21 cellular contexts compared by ENCODE assay signal in the genomic region with DNA sequence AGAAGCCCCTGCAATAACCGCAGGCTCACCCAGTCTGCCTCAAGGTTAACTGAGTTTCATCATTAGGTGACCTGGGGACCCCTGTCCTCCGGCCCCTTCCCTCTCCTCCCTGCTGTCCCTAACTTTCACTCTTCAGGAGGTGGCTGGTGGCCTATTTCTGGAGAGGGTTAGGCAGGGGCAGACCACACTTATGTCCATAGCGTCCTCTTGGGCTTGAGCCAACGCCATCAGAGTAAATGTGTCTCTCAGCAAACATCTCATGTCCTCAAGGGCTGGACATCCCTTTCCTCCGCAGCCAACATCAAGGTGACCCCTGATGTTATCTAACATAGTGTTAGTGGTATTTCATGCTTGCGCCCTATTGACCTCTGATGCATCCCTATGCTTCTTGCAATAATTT.
"Had no signal": no experiment of that assay in that cellular context is flagged by ENCODE, and none has a peak within 500 bp of the region (broad histone marks: within the 10 kb centered on the region; RNA-seq: fewer than 3 reads in every experiment).

No MANE protein-coding gene starts in this region.

- H3K4me1 Mint-ChIP-seq: activated CD4-positive, alpha-beta memory T cell treated with anti-CD3 and anti-CD28 coated beads, Interleukin-2, amount 10 ng/mL, durations not matched to agents 7 days and 5 days; activated naive CD8-positive, alpha-beta T cell treated with anti-CD3 and anti-CD28 coated beads, Interleukin-2, amount 10 ng/mL, durations not matched to agents 7 days and 5 days had no signal

- H3K27me3 Mint-ChIP-seq: activated CD4-positive, alpha-beta memory T cell treated with anti-CD3 and anti-CD28 coated beads, Interleukin-2, amount 10 ng/mL, durations not matched to agents 7 days and 5 days had no signal

- H3K9me3 Mint-ChIP-seq: activated CD4-positive, alpha-beta memory T cell treated with anti-CD3 and anti-CD28 coated beads, Interleukin-2, amount 10 ng/mL, durations not matched to agents 7 days and 5 days; activated naive CD8-positive, alpha-beta T cell treated with anti-CD3 and anti-CD28 coated beads, Interleukin-2, amount 10 ng/mL, durations not matched to agents 7 days and 5 days; activated T-cell treated with anti-CD3 and anti-CD28 coated beads, Interleukin-2, amount 50 U/mL, for 24 hours; activated T-helper 2 cell treated with anti-CD3 and anti-CD28 coated beads, Interferon-gamma antibody, Interleukin-2, Interleukin-4, amounts not matched to agents 10 μg/mL and 5 μg/mL and 100 μg/mL, durations not matched to agents 14 hours and 24 hours and 36 hours; endodermal cell; naive thymus-derived CD4-positive, alpha-beta T cell; T-cell; WTC11 had no signal

- H3K36me3 Mint-ChIP-seq: activated naive CD8-positive, alpha-beta T cell treated with anti-CD3 and anti-CD28 coated beads, Interleukin-2, amount 10 ng/mL, durations not matched to agents 7 days and 5 days; naive thymus-derived CD4-positive, alpha-beta T cell; T-cell; WTC11 had no signal

- H2AFZ ChIP-seq: parathyroid adenoma had no signal

- H3K27ac ChIP-seq: cardiac muscle cell, epithelial cell of prostate, parathyroid adenoma, uterus had no signal

- H3K27me3 ChIP-seq: cardiac muscle cell, left lung, tibial nerve, uterus had no signal

- H3K9ac ChIP-seq: parathyroid adenoma had no signal

- DNase-seq: activated CD4-positive, alpha-beta memory T cell treated with anti-CD3 and anti-CD28 coated beads, Interleukin-2, amount 10 ng/mL, durations not matched to agents 7 days and 5 days; activated CD4-positive, alpha-beta T cell treated with anti-CD3 and anti-CD28 coated beads for 4 hours; activated naive CD4-positive, alpha-beta T cell treated with Interleukin-2 at 50 U/mL for 16 hours; activated naive CD8-positive, alpha-beta T cell treated with anti-CD3 and anti-CD28 coated beads, Interleukin-2, amount 10 ng/mL, durations not matched to agents 7 days and 5 days; activated T-cell treated with anti-CD3 and anti-CD28 coated beads, Interleukin-2, amount 50 U/mL, for 24 hours; foreskin fibroblast; mesenchymal stem cell; naive thymus-derived CD4-positive, alpha-beta T cell; stimulated activated CD4-positive, alpha-beta T cell treated with anti-CD3 and anti-CD28 coated beads, Interleukin-1b, Interleukin-23, amount 100 ng/mL, for 48 hours; stimulated activated CD8-positive, alpha-beta memory T cell treated with anti-CD3 and anti-CD28 coated beads, Interleukin-4, amount 100 ng/mL, for 48 hours; uterus had no signal

- H3K79me2 ChIP-seq: parathyroid adenoma had no signal

- H3K36me3 ChIP-seq: cardiac muscle cell, left lung, tibial nerve, uterus had no signal

- H3K9me3 ChIP-seq: left lung, mucosa of descending colon, tibial nerve, uterus had no signal

- H3K4me3 Mint-ChIP-seq: activated CD4-positive, alpha-beta memory T cell treated with anti-CD3 and anti-CD28 coated beads, Interleukin-2, amount 10 ng/mL, durations not matched to agents 7 days and 5 days; activated naive CD8-positive, alpha-beta T cell treated with anti-CD3 and anti-CD28 coated beads, Interleukin-2, amount 10 ng/mL, durations not matched to agents 7 days and 5 days; activated T-cell treated with anti-CD3 and anti-CD28 coated beads, Interleukin-2, amount 50 U/mL, for 24 hours; endodermal cell; naive thymus-derived CD4-positive, alpha-beta T cell; T-cell; WTC11 had no signal

- H3K4me3 ChIP-seq: cardiac muscle cell, left lung, mucosa of descending colon, tibial nerve, uterus had no signal

- H3K27ac Mint-ChIP-seq: activated CD4-positive, alpha-beta memory T cell treated with anti-CD3 and anti-CD28 coated beads, Interleukin-2, amount 10 ng/mL, durations not matched to agents 7 days and 5 days; activated naive CD8-positive, alpha-beta T cell treated with anti-CD3 and anti-CD28 coated beads, Interleukin-2, amount 10 ng/mL, durations not matched to agents 7 days and 5 days; activated T-cell treated with anti-CD3 and anti-CD28 coated beads, Interleukin-2, amount 50 U/mL, for 24 hours; activated T-helper 2 cell treated with anti-CD3 and anti-CD28 coated beads, Interferon-gamma antibody, Interleukin-2, Interleukin-4, amounts not matched to agents 10 μg/mL and 5 μg/mL and 100 μg/mL, durations not matched to agents 14 hours and 24 hours and 36 hours; endodermal cell; naive thymus-derived CD4-positive, alpha-beta T cell; T-cell; WTC11 had no signal

- ATAC-seq: T-cell had no signal
